3 cellular contexts compared by ENCODE assay signal in the genomic region with DNA sequence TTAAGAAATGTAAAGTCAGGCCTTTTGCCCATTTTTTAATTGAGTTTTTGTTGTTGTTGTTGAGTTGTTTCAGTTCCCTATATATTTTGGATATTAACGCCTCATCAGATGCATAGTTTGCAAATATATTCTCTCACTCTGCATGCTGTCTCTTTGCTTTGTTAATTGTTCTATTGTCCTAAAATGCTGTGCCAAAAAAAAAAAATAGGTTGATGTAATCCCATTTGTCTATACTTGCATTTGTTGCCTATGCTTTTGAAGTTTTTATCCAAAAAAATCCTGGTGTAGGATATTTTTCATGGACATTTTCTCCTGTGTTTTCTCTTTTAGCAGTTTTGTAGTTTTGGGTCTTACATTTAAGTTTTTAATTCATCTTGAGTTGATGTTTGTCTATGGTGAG.
"Had no signal": no experiment of that assay in that cellular context is flagged by ENCODE, and none has a peak within 500 bp of the region (broad histone marks: within the 10 kb centered on the region; RNA-seq: fewer than 3 reads in every experiment).

No MANE protein-coding gene starts in this region.

- ATAC-seq: GM12878 had no signal

- DNase-seq: GDM1, GF-D8 had no signal
